In the genomic region with DNA sequence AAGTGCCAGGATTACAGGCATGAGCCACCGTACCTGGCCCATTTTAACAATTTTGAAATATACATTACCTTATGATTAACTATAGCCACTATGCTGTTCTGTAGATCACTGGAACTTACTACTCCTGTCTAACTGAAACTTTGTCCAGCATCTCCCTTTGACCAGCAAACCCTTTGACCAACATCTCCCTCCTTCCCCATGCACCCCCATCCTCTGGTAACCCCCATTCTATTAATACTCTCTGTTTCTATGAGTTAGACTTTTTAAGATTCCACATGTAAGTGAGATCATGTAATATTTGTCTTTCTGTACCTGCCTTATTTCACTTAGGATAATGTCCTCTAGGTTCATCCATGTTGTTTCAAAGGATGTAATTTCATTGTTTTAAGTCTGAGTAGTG, we compare ENCODE assay signal across 18 cellular contexts.
"Had no signal": no experiment of that assay in that cellular context is flagged by ENCODE, and none has a peak within 500 bp of the region (broad histone marks: within the 10 kb centered on the region; RNA-seq: fewer than 3 reads in every experiment).

No MANE protein-coding gene starts in this region.

- H3K9me3 Mint-ChIP-seq: naive thymus-derived CD8-positive, alpha-beta T cell; neural crest cell; stimulated activated memory B cell treated with anti-CD40 and anti-IgM and Interleukin-4, amounts not matched to agents 10 μg/mL and 1 μg/mL and 100 μg/mL, for 72 hours; type B pancreatic cell had no signal

- H3K36me3 ChIP-seq: suprapubic skin, thyroid gland had no signal

- ATAC-seq: mucosa of descending colon; naive thymus-derived CD8-positive, alpha-beta T cell; right cardiac atrium; stimulated activated memory B cell treated with anti-CD40 and anti-IgM and Interleukin-4, amounts not matched to agents 10 μg/mL and 1 μg/mL and 100 μg/mL, for 72 hours had no signal

- DNase-seq: cortex of kidney; dorsolateral prefrontal cortex; effector CD8-positive, alpha-beta T cell; foreskin melanocyte; head of caudate nucleus; hippocampal formation; kidney glomerular epithelial cell; mammary epithelial cell; mucosa of descending colon; naive thymus-derived CD8-positive, alpha-beta T cell; right cardiac atrium; stimulated activated CD4-positive, alpha-beta T cell treated with anti-CD3 and anti-CD28 coated beads, Interleukin-4, amount 100 ng/mL, for 24 hours; thyroid gland had no signal

- H3K27ac ChIP-seq: dorsolateral prefrontal cortex, suprapubic skin, thyroid gland had no signal

- H3K4me3 Mint-ChIP-seq: naive thymus-derived CD8-positive, alpha-beta T cell; stimulated activated memory B cell treated with anti-CD40 and anti-IgM and Interleukin-4, amounts not matched to agents 10 μg/mL and 1 μg/mL and 100 μg/mL, for 72 hours; type B pancreatic cell had no signal

- H3K4me2 ChIP-seq: smooth muscle cell had no signal

- H3K4me3 ChIP-seq: dorsolateral prefrontal cortex, mucosa of descending colon, smooth muscle cell, suprapubic skin, thyroid gland had no signal

- H3K27ac Mint-ChIP-seq: stimulated activated memory B cell treated with anti-CD40 and anti-IgM and Interleukin-4, amounts not matched to agents 10 μg/mL and 1 μg/mL and 100 μg/mL, for 72 hours; type B pancreatic cell had no signal

- H3K9me3 ChIP-seq: mucosa of descending colon, suprapubic skin, thyroid gland had no signal

- H3K27me3 ChIP-seq: dorsolateral prefrontal cortex, suprapubic skin, thyroid gland had no signal

- H3K4me1 ChIP-seq: suprapubic skin had no signal

- H3K27me3 Mint-ChIP-seq: naive thymus-derived CD8-positive, alpha-beta T cell; stimulated activated memory B cell treated with anti-CD40 and anti-IgM and Interleukin-4, amounts not matched to agents 10 μg/mL and 1 μg/mL and 100 μg/mL, for 72 hours; type B pancreatic cell had no signal
